8 cellular contexts compared by ENCODE assay signal in genomic region chr20:33291830-33292355, GRCh38. TPM values are rescaled to one million over a fixed set of nuclear protein-coding genes. Genes with fewer than 3 reads are reported as not detected.
A peak's percentile ranks its signal among the peaks of the same experiment; 100 is the strongest.
DNase-seq lines count a peak whose midpoint lies in the region; ATAC-seq and TF ChIP-seq lines count a peak whose summit lies in the region.

No MANE protein-coding gene starts in this region.

- H3K9me3 Mint-ChIP-seq in endodermal cell (no peaks in the 10 kb centered on the region), neural progenitor cell (peaks cover 2% of the 10 kb centered on the region)

- H3K9ac ChIP-seq in endodermal cell (ENCODE audit: extremely low read depth, low read length, poor library complexity, severe bottlenecking) = no peak overlapping the region
- no peak overlapping the region for H3K9ac ChIP-seq in neural progenitor cell

- peak; percentile 100 for TF ChIP-seq CTCF in endodermal cell (conservative IDR thresholded peaks at IDR 0.05)
- TF ChIP-seq CTCF in neural progenitor cell (IDR thresholded peaks at IDR 0.05) = peak; percentile 100
- TF ChIP-seq CTCF in testis (IDR thresholded peaks at IDR 0.05) = peak; percentile 50 to 91 (median 68)

- no peak for TF ChIP-seq POLR2A in testis (IDR thresholded peaks at IDR 0.05)

- H3K4me2 ChIP-seq in neural progenitor cell = no peak overlapping the region

- WGBS in endodermal cell (ENCODE audit: insufficient coverage in 1 of 2, insufficient read length in 1 of 2), 2 experiments = 40 to 59% methylated on average over 1 to 7 of the region's 7 CpGs
- 38 to 58% methylated on average over 7 of the region's 7 CpGs for WGBS in testis, 2 donors

- H4K20me1 ChIP-seq in neural progenitor cell (ENCODE audit: low read depth) = no peaks in the 10 kb centered on the region

- H3K27ac ChIP-seq in endodermal cell (ENCODE audit: low read depth, low read length) (no peak overlapping the region), neural progenitor cell (no peak overlapping the region), testis (no peak overlapping the region)

- H3K27me3 Mint-ChIP-seq in endodermal cell (ENCODE audit: insufficient read depth) (peaks cover 28% of the 10 kb centered on the region), neural progenitor cell (ENCODE audit: insufficient read depth, low read depth) (peaks cover 4% of the 10 kb centered on the region)

- intact Hi-C loops in testis (cut with DNase I; ENCODE audit: low total_unique reads) = loop anchor here (10.0 kb wide), 1 partner anchor 387 kb away; no protein-coding TSS in a partner anchor

- H3K4me1 Mint-ChIP-seq in endodermal cell (no peaks in the 10 kb centered on the region), neural progenitor cell (no peaks in the 10 kb centered on the region)

- H3K4me3 Mint-ChIP-seq in endodermal cell (no peak overlapping the region), neural progenitor cell (no peak overlapping the region)

- H3K79me2 ChIP-seq in neural progenitor cell (ENCODE audit: low read depth) = no peaks in the 10 kb centered on the region

- H3F3A ChIP-seq in neural progenitor cell (ENCODE audit: low read depth) = no peaks in the 10 kb centered on the region

- H2AFZ ChIP-seq in neural progenitor cell (replicated peaks) = no peak overlapping the region

- no peak for ATAC-seq in GM18873 (IDR thresholded peaks at IDR 0.05; ENCODE audit: low FRiP score, unreplicated experiment)

- H3K27ac Mint-ChIP-seq in endodermal cell (no peak overlapping the region), neural progenitor cell (no peak overlapping the region)

- H3K4me3 ChIP-seq in endodermal cell (ENCODE audit: low read length) (no peak overlapping the region), neural progenitor cell (no peak overlapping the region), testis (no peak overlapping the region)

- H3K36me3 ChIP-seq in endodermal cell (ENCODE audit: control insufficient read depth, insufficient read depth, low read length) = no peaks in the 10 kb centered on the region
- H3K36me3 ChIP-seq in neural progenitor cell = no peaks in the 10 kb centered on the region
- no peaks in the 10 kb centered on the region for H3K36me3 ChIP-seq in testis (ENCODE audit: low read depth, missing control alignments)

- DNase-seq in NCI-H510A treated with DMSO at 0.1 percent for 48 hours (lab: John Stamatoyannopoulos, UW) = peak; percentile 33
- DNase-seq in NCI-H510A (lab: John Stamatoyannopoulos, UW) = no peak
- peak; percentile 71 for DNase-seq in NCI-H2196 (lab: John Stamatoyannopoulos, UW; ENCODE audit: unreplicated experiment)
- peak; percentile 40 to 60 (median 56) for DNase-seq in activated CD8-positive, alpha-beta memory T cell treated with anti-CD3 and anti-CD28 coated beads for 48 hours (ENCODE audit: low read depth in 2 of 3, low spot score in 2 of 3)
- peak; percentile 96 for DNase-seq in endodermal cell
- peak; percentile 78 for DNase-seq in neural progenitor cell (ENCODE audit: low spot score)
- DNase-seq in testis = peak; percentile 70

- H3K27me3 ChIP-seq in endodermal cell (ENCODE audit: control insufficient read depth, insufficient read depth, low read length, poor library complexity, severe bottlenecking) (peaks cover 7% of the 10 kb centered on the region), neural progenitor cell (peaks cover 10% of the 10 kb centered on the region), testis (no peaks in the 10 kb centered on the region)

- H3K36me3 Mint-ChIP-seq in endodermal cell (ENCODE audit: low read depth) (no peaks in the 10 kb centered on the region), neural progenitor cell (no peaks in the 10 kb centered on the region)

- no peaks in the 10 kb centered on the region for H3K4me1 ChIP-seq in endodermal cell (ENCODE audit: control insufficient read depth, insufficient read depth, low read length)
- no peaks in the 10 kb centered on the region for H3K4me1 ChIP-seq in neural progenitor cell
- no peaks in the 10 kb centered on the region for H3K4me1 ChIP-seq in testis

- H3K9me3 ChIP-seq in endodermal cell (ENCODE audit: control insufficient read depth, low read length) = no peaks in the 10 kb centered on the region
- no peaks in the 10 kb centered on the region for H3K9me3 ChIP-seq in neural progenitor cell (ENCODE audit: low read depth)
- H3K9me3 ChIP-seq in testis = no peaks in the 10 kb centered on the region

RNA-seq across cellular contexts. Expression of gene BPIFB1, which starts 8.9 kb away (rescaled TPM):
- total RNA-seq in endodermal cell (under 1 TPM; 0.24 to 0.26 TPM), neural progenitor cell (ENCODE audit: low replicate concordance) (not detected in 2 replicates), testis (1 to 10 TPM; 1.6 to 5.5 TPM)
- polyA plus RNA-seq in endodermal cell (2013, experiment 1 of 2) = 0.53 TPM
- not detected for polyA plus RNA-seq in endodermal cell (2013, experiment 2 of 2)
- 5.8 TPM for polyA plus RNA-seq in testis (ENCODE audit: insufficient read depth, low read depth, low replicate concordance)

RNA-seq across cellular contexts. Expression of gene BPIFA1, which starts 56.1 kb away (rescaled TPM):
- total RNA-seq in endodermal cell = 1 to 10 TPM in 1 of 2 donors, not detected in 1; 1.4 TPM
- polyA plus RNA-seq in endodermal cell (2013, experiment 1 of 2) = 0.25 TPM
- polyA plus RNA-seq in endodermal cell (2013, experiment 2 of 2) = not detected
- not detected in 2 replicates for total RNA-seq in neural progenitor cell (ENCODE audit: low replicate concordance)
- total RNA-seq in testis = not detected
- 1.6 TPM for polyA plus RNA-seq in testis (ENCODE audit: insufficient read depth, low read depth, low replicate concordance)
